In genomic region chr1:234357831-234358230, GRCh38 we compare ENCODE assay signal across 1 cellular context.
TF ChIP-seq lines count a peak whose summit lies in the region.

No MANE protein-coding gene starts in this region.

TF ChIP-seq in A549, 52 proteins besides CTCF, POLR2A, EP300 and RAD21 (continued from another document):
- no peak for TF ChIP-seq RCOR1 (IDR thresholded peaks at IDR 0.05; ENCODE audit: low read depth, low read length)
- TF ChIP-seq JUNB (IDR thresholded peaks at IDR 0.05) = no peak
- TF ChIP-seq RFX5 (IDR thresholded peaks at IDR 0.05) = no peak
- no peak for TF ChIP-seq FOSB (CRISPR knock-in tag; IDR thresholded peaks at IDR 0.05)
- TF ChIP-seq HEYL (CRISPR knock-in tag; IDR thresholded peaks at IDR 0.05) = no peak
- TF ChIP-seq HMGXB4 (CRISPR knock-in tag; IDR thresholded peaks at IDR 0.05; ENCODE audit: borderline replicate concordance) = no peak
- no peak for TF ChIP-seq POLR2AphosphoS2 (conservative IDR thresholded peaks at IDR 0.05; ENCODE audit: low read length)
- TF ChIP-seq USF2 (IDR thresholded peaks at IDR 0.05) = no peak
- TF ChIP-seq CBX2 (IDR thresholded peaks at IDR 0.05; ENCODE audit: borderline replicate concordance, low read depth) = no peak
- TF ChIP-seq MAZ (IDR thresholded peaks at IDR 0.05; ENCODE audit: borderline replicate concordance, low read depth, low read length) = no peak
- no peak for TF ChIP-seq NFE2L2 (conservative IDR thresholded peaks at IDR 0.05; ENCODE audit: low read length)
- no peak for TF ChIP-seq ATOH8 (CRISPR knock-in tag; IDR thresholded peaks at IDR 0.05; ENCODE audit: low read depth)
- no peak for TF ChIP-seq KDM5A (IDR thresholded peaks at IDR 0.05)
